Comparison of ENCODE assay signal across 1 cellular context in genomic region chr2:105768176-105768575, GRCh38.
TF ChIP-seq lines count a peak whose summit lies in the region.

No MANE protein-coding gene starts in this region.

TF ChIP-seq in GM23338, 12 proteins besides CTCF, POLR2A, EP300 and RAD21:
- TF ChIP-seq ZNF462 (CRISPR knock-in tag; IDR thresholded peaks at IDR 0.05) (no peak), ETS1 (IDR thresholded peaks at IDR 0.05) (no peak), POLR2AphosphoS5 (IDR thresholded peaks at IDR 0.05; ENCODE audit: low read depth) (no peak), CREB1 (CRISPR knock-in tag; IDR thresholded peaks at IDR 0.05; ENCODE audit: low read depth) (no peak), ZNF114 (CRISPR knock-in tag; IDR thresholded peaks at IDR 0.05) (no peak), JUNB (IDR thresholded peaks at IDR 0.05; ENCODE audit: unreplicated experiment) (no peak), NANOG (IDR thresholded peaks at IDR 0.05; ENCODE audit: borderline replicate concordance) (no peak), ZNF331 (CRISPR knock-in tag; IDR thresholded peaks at IDR 0.05; ENCODE audit: low read depth) (no peak), STAT1 (IDR thresholded peaks at IDR 0.05; ENCODE audit: unreplicated experiment) (no peak), EZH2 (IDR thresholded peaks at IDR 0.05; ENCODE audit: low read depth, unreplicated experiment) (no peak), REST (IDR thresholded peaks at IDR 0.05; ENCODE audit: unreplicated experiment) (no peak), EZH2phosphoT487 (IDR thresholded peaks at IDR 0.05; ENCODE audit: unreplicated experiment) (no peak)
